ENCODE assay signal across 29 cellular contexts in the genomic region with DNA sequence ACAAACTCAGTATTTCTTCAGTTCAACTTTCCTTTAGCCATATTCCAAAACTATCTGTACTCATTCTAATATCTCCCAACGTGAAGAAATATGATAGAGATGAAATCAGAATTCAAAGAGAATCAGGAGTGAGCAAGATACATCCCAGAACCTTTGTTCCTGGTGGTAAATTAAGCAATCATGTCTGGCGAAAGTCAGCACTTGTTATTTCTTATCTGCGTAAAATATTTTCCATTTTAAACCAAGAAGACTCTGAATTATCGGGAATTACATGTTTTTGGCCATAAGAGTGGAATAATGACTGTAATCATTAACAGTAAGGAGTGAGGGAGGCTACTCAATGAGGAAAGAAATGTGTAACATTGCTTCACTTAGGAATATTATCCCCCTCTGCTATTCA.
"Had no signal": no experiment of that assay in that cellular context is flagged by ENCODE, and none has a peak within 500 bp of the region (broad histone marks: within the 10 kb centered on the region; RNA-seq: fewer than 3 reads in every experiment).

No MANE protein-coding gene starts in this region.

- H3K27ac ChIP-seq: colonic mucosa, coronary artery, epithelial cell of prostate, esophagus muscularis mucosa, foreskin keratinocyte, gastrocnemius medialis, gastroesophageal sphincter, heart left ventricle, heart right ventricle, hepatocyte had no signal

- H3K4me1 Mint-ChIP-seq: endodermal cell had no signal

- H3K9me3 ChIP-seq: colonic mucosa, esophagus muscularis mucosa, gastrocnemius medialis, gastroesophageal sphincter, heart left ventricle, heart right ventricle had no signal

- H3K27me3 ChIP-seq: colonic mucosa, dorsolateral prefrontal cortex, esophagus muscularis mucosa, foreskin keratinocyte, gastrocnemius medialis, gastroesophageal sphincter, hepatocyte had no signal

- H3K4me1 ChIP-seq: colonic mucosa, esophagus muscularis mucosa, foreskin keratinocyte, gastrocnemius medialis, gastroesophageal sphincter, heart left ventricle, heart right ventricle had no signal

- H3K4me3 ChIP-seq: colonic mucosa, coronary artery, dorsolateral prefrontal cortex, esophagus muscularis mucosa, gastrocnemius medialis, gastroesophageal sphincter, heart left ventricle, heart right ventricle, hepatocyte had no signal

- H3K4me3 Mint-ChIP-seq: dendritic cell treated with granulocyte-macrophage colony-stimulating factor and Interleukin-4, amounts not matched to agents 40 ng/mL and 50 ng/mL, for 4 days; effector memory CD8-positive, alpha-beta T cell; endodermal cell had no signal

- H3K27ac Mint-ChIP-seq: dendritic cell treated with granulocyte-macrophage colony-stimulating factor and Interleukin-4, amounts not matched to agents 40 ng/mL and 50 ng/mL, for 4 days; effector memory CD8-positive, alpha-beta T cell; endodermal cell had no signal

- H3K9me3 Mint-ChIP-seq: dendritic cell treated with granulocyte-macrophage colony-stimulating factor and Interleukin-4, amounts not matched to agents 40 ng/mL and 50 ng/mL, for 4 days; effector memory CD8-positive, alpha-beta T cell; endodermal cell had no signal

- DNase-seq: colonic mucosa; cortex of kidney; dermis blood vessel endothelial cell; dorsolateral prefrontal cortex; effector CD4-positive, alpha-beta T cell; effector CD8-positive, alpha-beta T cell; effector memory CD4-positive, alpha-beta T cell; effector memory CD8-positive, alpha-beta T cell; endodermal cell; erythroblast; foreskin fibroblast; foreskin keratinocyte; foreskin melanocyte; gastrocnemius medialis; glutamatergic neuron; head of caudate nucleus; heart left ventricle; heart right ventricle had no signal

- ATAC-seq: effector memory CD8-positive, alpha-beta T cell; esophagus mucosa; foreskin keratinocyte; gastrocnemius medialis; gastroesophageal sphincter; heart left ventricle; heart right ventricle had no signal

- H3K36me3 ChIP-seq: colonic mucosa, esophagus muscularis mucosa, gastrocnemius medialis, gastroesophageal sphincter, heart left ventricle, heart right ventricle had no signal

- FAIRE-seq: colon, endometrium, endothelial cell of umbilical vein, frontal cortex had no signal

- H3K4me2 ChIP-seq: hepatocyte had no signal

- H3K27me3 Mint-ChIP-seq: dendritic cell treated with granulocyte-macrophage colony-stimulating factor and Interleukin-4, amounts not matched to agents 40 ng/mL and 50 ng/mL, for 4 days had no signal
